17 cellular contexts compared by ENCODE assay signal in the genomic region with DNA sequence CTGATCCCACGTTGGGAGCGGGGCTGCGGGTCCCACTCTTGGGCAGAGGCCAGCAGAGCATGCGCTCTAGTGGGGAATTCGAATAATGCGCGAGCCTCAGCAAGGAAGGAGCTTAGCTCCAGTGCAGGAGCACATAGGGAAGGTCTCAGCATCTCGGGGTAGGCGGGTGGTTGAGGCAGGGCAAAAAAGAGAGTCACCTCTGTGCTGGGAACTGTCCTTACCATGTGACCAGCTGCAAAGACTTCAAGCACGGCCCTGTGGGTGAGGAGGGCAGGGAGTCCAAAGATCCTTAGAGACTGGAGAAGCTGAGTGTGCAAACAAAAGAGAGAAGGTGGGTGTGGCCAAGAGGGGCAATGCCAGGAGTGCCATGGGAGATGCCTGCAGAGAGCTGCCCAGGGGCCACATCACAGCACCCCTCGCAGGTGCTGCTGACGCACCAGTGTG.
A peak's percentile ranks its signal among the peaks of the same experiment; 100 is the strongest.
DNase-seq lines count a peak whose midpoint lies in the region; ATAC-seq and TF ChIP-seq lines count a peak whose summit lies in the region.
"Had no signal": no experiment of that assay in that cellular context is flagged by ENCODE, and none has a peak within 500 bp of the region (broad histone marks: within the 10 kb centered on the region; RNA-seq: fewer than 3 reads in every experiment).

No MANE protein-coding gene starts in this region.

- ATAC-seq in body of pancreas (no peak), HG03354 (IDR thresholded peaks at IDR 0.05; ENCODE audit: poor library complexity, severe bottlenecking, unreplicated experiment) (no peak)

- H3K4me1 Mint-ChIP-seq in endothelial cell (ENCODE audit: unreplicated experiment): peaks cover 24% of the 10 kb centered on the region

- DNase-seq in NCI-H345 (lab: John Stamatoyannopoulos, UW): peak; percentile 24
- no peak for DNase-seq in NCI-H345 treated with DMSO at 0.1 percent for 48 hours (lab: John Stamatoyannopoulos, UW; ENCODE audit: unreplicated experiment)
- DNase-seq in NCI-H69 (lab: John Stamatoyannopoulos, UW): peak; percentile 40
- DNase-seq in endothelial cell (ENCODE audit: low spot score): peak; percentile 17
- DNase-seq in retinal pigment epithelial cell (ENCODE audit: low read depth): peak; percentile 43
- no peak for DNase-seq in body of pancreas
- no peak for DNase-seq in SW480 (ENCODE audit: low spot score)
- DNase-seq: 8988T; activated CD4-positive, alpha-beta T cell treated with anti-CD3 and anti-CD28 coated beads for 1 hour; activated T-cell treated with anti-CD3 and anti-CD28 coated beads, Interleukin-2, amount 50 U/mL, for 1 hour; CD4-positive, alpha-beta T cell; MV-4-11; stimulated activated naive CD4-positive, alpha-beta T cell; uterus had no signal

- no peak overlapping the region for H3K27ac ChIP-seq in body of pancreas
- H3K27ac ChIP-seq: neutrophil, uterus had no signal

- peak overlapping the region; percentile 13 for H3K27ac Mint-ChIP-seq in endothelial cell (ENCODE audit: unreplicated experiment)
- H3K27ac Mint-ChIP-seq: CD4-positive, alpha-beta T cell; T-helper 1 cell treated with Interleukin-12 subunit alpha and Interleukin-12 subunit beta and Interleukin-4 antibody, amounts not matched to agents 30 μg/mL and 1 μg/mL, for 36 hours had no signal

- H3K9me3 Mint-ChIP-seq in endothelial cell (ENCODE audit: unreplicated experiment): no peaks in the 10 kb centered on the region
- H3K9me3 Mint-ChIP-seq: CD4-positive, alpha-beta T cell; T-helper 1 cell treated with Interleukin-12 subunit alpha and Interleukin-12 subunit beta and Interleukin-4 antibody, amounts not matched to agents 30 μg/mL and 1 μg/mL, for 36 hours had no signal

- TF ChIP-seq CTCF in endothelial cell (IDR thresholded peaks at IDR 0.05; ENCODE audit: unreplicated experiment) (no peak), retinal pigment epithelial cell (conservative IDR thresholded peaks at IDR 0.05; ENCODE audit: low read depth, low read length) (peak; percentile 9), body of pancreas (IDR thresholded peaks at IDR 0.05) (no peak)

- no peak overlapping the region for H3K4me3 ChIP-seq in retinal pigment epithelial cell (ENCODE audit: low read length)
- H3K4me3 ChIP-seq in body of pancreas: no peak overlapping the region
- H3K4me3 ChIP-seq: uterus had no signal

- TF ChIP-seq POLR2A in body of pancreas (IDR thresholded peaks at IDR 0.05): no peak

- WGBS in body of pancreas, 2 donors: 79 to 81% methylated on average over 12 of the region's 12 CpGs

- no peaks in the 10 kb centered on the region for H3K36me3 ChIP-seq in body of pancreas (replicated peaks in 1 of 2; ENCODE audit: insufficient read depth in 1 of 2, low read depth in 2 of 2)
- H3K36me3 ChIP-seq: neutrophil, uterus had no signal

- H3K27me3 ChIP-seq in body of pancreas: no peaks in the 10 kb centered on the region
- H3K27me3 ChIP-seq: neutrophil, uterus had no signal

- H3K4me3 Mint-ChIP-seq in endothelial cell (ENCODE audit: unreplicated experiment): no peak overlapping the region
- H3K4me3 Mint-ChIP-seq: CD4-positive, alpha-beta T cell; T-helper 1 cell treated with Interleukin-12 subunit alpha and Interleukin-12 subunit beta and Interleukin-4 antibody, amounts not matched to agents 30 μg/mL and 1 μg/mL, for 36 hours had no signal

- no peaks in the 10 kb centered on the region for H3K9me3 ChIP-seq in body of pancreas
- H3K9me3 ChIP-seq: neutrophil, uterus had no signal

- H3K27me3 Mint-ChIP-seq in endothelial cell (ENCODE audit: unreplicated experiment): peaks cover 5% of the 10 kb centered on the region
- H3K27me3 Mint-ChIP-seq: CD4-positive, alpha-beta T cell had no signal

- no peaks in the 10 kb centered on the region for H3K36me3 Mint-ChIP-seq in endothelial cell (ENCODE audit: low read depth, unreplicated experiment)

- H3K4me1 ChIP-seq in body of pancreas: no peaks in the 10 kb centered on the region
- H3K4me1 ChIP-seq: uterus had no signal

- intact Hi-C loops in body of pancreas (cut with DNase I): no loop called here

Comparison
In these comparisons a context has a peak if more than half of its experiments do, and no peak if none do; other contexts are left out.
1. DNase-seq: peak in NCI-H345 (single experiment), NCI-H69 (single experiment), endothelial cell (single experiment) and retinal pigment epithelial cell (single experiment); none in NCI-H345 treated with DMSO at 0.1 percent for 48 hours (single experiment), body of pancreas (0 of 4) and SW480 (single experiment).